In the genomic region with DNA sequence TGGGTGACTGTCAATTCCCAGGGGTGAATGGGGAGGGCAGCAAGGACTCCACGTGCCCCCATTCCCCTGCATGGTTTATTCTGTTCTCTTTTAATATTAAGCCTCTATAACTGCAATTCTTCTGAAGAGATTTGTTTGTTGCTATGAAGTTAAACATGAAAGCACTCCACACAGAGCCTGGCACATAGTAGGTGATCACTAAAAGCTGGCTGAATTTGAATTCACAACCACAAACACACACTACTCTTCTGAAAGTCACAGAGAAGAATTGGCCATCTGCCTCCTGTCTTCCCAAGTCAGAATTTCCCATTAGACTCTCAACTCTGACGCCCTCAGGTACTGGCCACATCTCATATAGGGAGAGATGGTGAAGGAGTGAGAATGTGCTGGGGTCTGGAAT, we compare ENCODE assay signal across 23 cellular contexts.
"Had no signal": no experiment of that assay in that cellular context is flagged by ENCODE, and none has a peak within 500 bp of the region (broad histone marks: within the 10 kb centered on the region; RNA-seq: fewer than 3 reads in every experiment).

No MANE protein-coding gene starts in this region.

- H3K27me3 ChIP-seq: foreskin keratinocyte, pancreas, spleen, transverse colon had no signal

- H3K4me1 Mint-ChIP-seq: naive thymus-derived CD8-positive, alpha-beta T cell had no signal

- H3K27ac ChIP-seq: coronary artery, foreskin keratinocyte, pancreas, spleen, transverse colon had no signal

- FAIRE-seq: endothelial cell of umbilical vein, pancreas had no signal

- H3K4me1 ChIP-seq: foreskin keratinocyte, spleen had no signal

- H3K27me3 Mint-ChIP-seq: naive thymus-derived CD8-positive, alpha-beta T cell; progenitor cell of endocrine pancreas; stimulated activated memory B cell treated with anti-CD40 and anti-IgM and Interleukin-4, amounts not matched to agents 10 μg/mL and 1 μg/mL and 100 μg/mL, for 72 hours; stimulated activated naive CD8-positive, alpha-beta T cell treated with anti-CD3 and anti-CD28 coated beads, Interleukin-15, Interleukin-2, amounts not matched to agents 100 ng/mL and 50 ng/mL, for 24 hours had no signal

- H3K9me3 ChIP-seq: mucosa of descending colon, pancreas, spleen, transverse colon had no signal

- ATAC-seq: foreskin keratinocyte; left lobe of liver; mucosa of descending colon; naive thymus-derived CD8-positive, alpha-beta T cell; pancreas; right cardiac atrium had no signal

- H3K27ac Mint-ChIP-seq: endodermal cell; progenitor cell of endocrine pancreas; stimulated activated memory B cell treated with anti-CD40 and anti-IgM and Interleukin-4, amounts not matched to agents 10 μg/mL and 1 μg/mL and 100 μg/mL, for 72 hours; stimulated activated naive CD8-positive, alpha-beta T cell treated with anti-CD3 and anti-CD28 coated beads, Interleukin-15, Interleukin-2, amounts not matched to agents 100 ng/mL and 50 ng/mL, for 24 hours had no signal

- DNase-seq: effector CD4-positive, alpha-beta T cell; endodermal cell; erythroblast; foreskin keratinocyte; head of caudate nucleus; hippocampal formation; kidney glomerular epithelial cell; mucosa of descending colon; naive thymus-derived CD8-positive, alpha-beta T cell; occipital lobe; pancreas; right cardiac atrium; stimulated activated CD4-positive, alpha-beta T cell treated with anti-CD3 and anti-CD28 coated beads, Interleukin-15, amount 100 ng/mL, for 24 hours; stimulated activated CD4-positive, alpha-beta T cell treated with anti-CD3 and anti-CD28 coated beads, Interleukin-1b, Interleukin-23, amount 100 ng/mL, for 48 hours; stimulated activated CD4-positive, alpha-beta T cell treated with anti-CD3 and anti-CD28 coated beads, Interleukin-4, amount 100 ng/mL, for 24 hours; transverse colon had no signal

- H3K4me3 ChIP-seq: coronary artery, mucosa of descending colon, pancreas, spleen, transverse colon had no signal

- H3K9me3 Mint-ChIP-seq: endodermal cell; naive thymus-derived CD8-positive, alpha-beta T cell; stimulated activated memory B cell treated with anti-CD40 and anti-IgM and Interleukin-4, amounts not matched to agents 10 μg/mL and 1 μg/mL and 100 μg/mL, for 72 hours; stimulated activated naive CD8-positive, alpha-beta T cell treated with anti-CD3 and anti-CD28 coated beads, Interleukin-15, Interleukin-2, amounts not matched to agents 100 ng/mL and 50 ng/mL, for 24 hours had no signal

- H3K4me3 Mint-ChIP-seq: endodermal cell; naive thymus-derived CD8-positive, alpha-beta T cell; stimulated activated memory B cell treated with anti-CD40 and anti-IgM and Interleukin-4, amounts not matched to agents 10 μg/mL and 1 μg/mL and 100 μg/mL, for 72 hours; stimulated activated naive CD8-positive, alpha-beta T cell treated with anti-CD3 and anti-CD28 coated beads, Interleukin-15, Interleukin-2, amounts not matched to agents 100 ng/mL and 50 ng/mL, for 24 hours had no signal
